ENCODE assay signal across 18 cellular contexts in genomic region chr6:37452522-37452921, GRCh38. TPM values are rescaled to one million over a fixed set of nuclear protein-coding genes. Genes with fewer than 3 reads are reported as not detected.
DNase-seq lines count a peak whose midpoint lies in the region; ATAC-seq and TF ChIP-seq lines count a peak whose summit lies in the region.
"Had no signal": no experiment of that assay in that cellular context is flagged by ENCODE, and none has a peak within 500 bp of the region (broad histone marks: within the 10 kb centered on the region; RNA-seq: fewer than 3 reads in every experiment).

No MANE protein-coding gene starts in this region.

- intact Hi-C loops in vagina (cut with DNase I), result no loop called here

- no peak for DNase-seq in activated CD8-positive, alpha-beta memory T cell treated with anti-CD3 and anti-CD28 coated beads, Interleukin-2, amount 10 ng/mL, durations not matched to agents 7 days and 5 days
- no peak for DNase-seq in activated CD8-positive, alpha-beta memory T cell treated with anti-CD3 and anti-CD28 coated beads, Interleukin-2, amount 50 U/mL, for 4 hours
- DNase-seq in NCI-H524 treated with DMSO at 0.1 percent for 48 hours (lab: John Stamatoyannopoulos, UW), result peak; percentile 22
- no peak for DNase-seq in left lobe of liver (ENCODE audit: low spot score)
- DNase-seq in vagina (ENCODE audit: extremely low spot score in 2 of 2), result no peak
- DNase-seq: AML-193; DMS53; IMR-90; Kasumi-1; NCI-H1105 treated with DMSO at 0.1 percent for 48 hours; NCI-H1930; NCI-H510A treated with DMSO at 0.1 percent for 48 hours; NK-92 treated with Interleukin-12 subunit alpha and Interleukin-12 subunit beta, amount 100 ng/mL, for 24 hours; OCI-M1; RPMI8226 had no signal

- H3K9me3 ChIP-seq in vagina, result no peaks in the 10 kb centered on the region
- H3K9me3 ChIP-seq: HAP-1 had no signal

- H3K36me3 ChIP-seq in vagina, result peaks cover 0 to 69% of the 10 kb centered on the region in 2 donors

- peak overlapping the region; percentile 16 for H3K27ac Mint-ChIP-seq in activated CD8-positive, alpha-beta memory T cell treated with anti-CD3 and anti-CD28 coated beads, Interleukin-2, amount 10 ng/mL, durations not matched to agents 7 days and 5 days
- peak overlapping the region; percentile 8 for H3K27ac Mint-ChIP-seq in stimulated activated memory B cell treated with anti-CD40 and anti-IgM and Interleukin-4, amounts not matched to agents 10 μg/mL and 1 μg/mL and 100 μg/mL, for 72 hours

- no peaks in the 10 kb centered on the region for H3K9me3 Mint-ChIP-seq in activated CD8-positive, alpha-beta memory T cell treated with anti-CD3 and anti-CD28 coated beads, Interleukin-2, amount 10 ng/mL, durations not matched to agents 7 days and 5 days (ENCODE audit: low read depth)
- H3K9me3 Mint-ChIP-seq in stimulated activated memory B cell treated with anti-CD40 and anti-IgM and Interleukin-4, amounts not matched to agents 10 μg/mL and 1 μg/mL and 100 μg/mL, for 72 hours, result no peaks in the 10 kb centered on the region

- peaks cover 75% of the 10 kb centered on the region for H3K36me3 Mint-ChIP-seq in activated CD8-positive, alpha-beta memory T cell treated with anti-CD3 and anti-CD28 coated beads, Interleukin-2, amount 10 ng/mL, durations not matched to agents 7 days and 5 days
- H3K36me3 Mint-ChIP-seq in stimulated activated memory B cell treated with anti-CD40 and anti-IgM and Interleukin-4, amounts not matched to agents 10 μg/mL and 1 μg/mL and 100 μg/mL, for 72 hours, result peaks cover 69% of the 10 kb centered on the region

- no peak for TF ChIP-seq POLR2A in vagina (IDR thresholded peaks at IDR 0.05)

- CTCF ChIA-PET in activated CD8-positive, alpha-beta memory T cell treated with anti-CD3 and anti-CD28 coated beads, Interleukin-2, amount 10 ng/mL, durations not matched to agents 7 days and 5 days (lab: Charles Lee), result interaction anchor here (0.9 to 1.2 kb wide), 2 partner anchors 14 to 38 kb away, joined by 3 read pairs; no protein-coding TSS in a partner anchor

- no peak for TF ChIP-seq CTCF in vagina (IDR thresholded peaks at IDR 0.05)

- H3K27me3 Mint-ChIP-seq in activated CD8-positive, alpha-beta memory T cell treated with anti-CD3 and anti-CD28 coated beads, Interleukin-2, amount 10 ng/mL, durations not matched to agents 7 days and 5 days, result no peaks in the 10 kb centered on the region
- no peaks in the 10 kb centered on the region for H3K27me3 Mint-ChIP-seq in stimulated activated memory B cell treated with anti-CD40 and anti-IgM and Interleukin-4, amounts not matched to agents 10 μg/mL and 1 μg/mL and 100 μg/mL, for 72 hours

- no peak overlapping the region for H3K4me3 ChIP-seq in vagina
- H3K4me3 ChIP-seq: HAP-1 had no signal

- no peak overlapping the region for H3K27ac ChIP-seq in vagina

- H3K4me1 Mint-ChIP-seq in activated CD8-positive, alpha-beta memory T cell treated with anti-CD3 and anti-CD28 coated beads, Interleukin-2, amount 10 ng/mL, durations not matched to agents 7 days and 5 days, result peaks cover 13% of the 10 kb centered on the region
- peaks cover 7% of the 10 kb centered on the region for H3K4me1 Mint-ChIP-seq in stimulated activated memory B cell treated with anti-CD40 and anti-IgM and Interleukin-4, amounts not matched to agents 10 μg/mL and 1 μg/mL and 100 μg/mL, for 72 hours

- ATAC-seq in activated CD8-positive, alpha-beta memory T cell treated with anti-CD3 and anti-CD28 coated beads, Interleukin-2, amount 10 ng/mL, durations not matched to agents 7 days and 5 days, result no peak
- ATAC-seq in left lobe of liver (peak; percentile 96), HG02798 (IDR thresholded peaks at IDR 0.05; ENCODE audit: poor library complexity, unreplicated experiment) (no peak)
- ATAC-seq in stimulated activated memory B cell treated with anti-CD40 and anti-IgM and Interleukin-4, amounts not matched to agents 10 μg/mL and 1 μg/mL and 100 μg/mL, for 72 hours, result no peak

- H3K27me3 ChIP-seq in vagina, result no peaks in the 10 kb centered on the region

- no peak overlapping the region for H3K4me3 Mint-ChIP-seq in activated CD8-positive, alpha-beta memory T cell treated with anti-CD3 and anti-CD28 coated beads, Interleukin-2, amount 10 ng/mL, durations not matched to agents 7 days and 5 days
- no peak overlapping the region for H3K4me3 Mint-ChIP-seq in stimulated activated memory B cell treated with anti-CD40 and anti-IgM and Interleukin-4, amounts not matched to agents 10 μg/mL and 1 μg/mL and 100 μg/mL, for 72 hours

- no peaks in the 10 kb centered on the region for H3K4me1 ChIP-seq in vagina
- H3K4me1 ChIP-seq: HAP-1 had no signal

RNA-seq across cellular contexts. Expression of gene CMTR1, which starts 19.5 kb away (rescaled TPM):
- total RNA-seq in activated CD8-positive, alpha-beta memory T cell treated with anti-CD3 and anti-CD28 coated beads, Interleukin-2, amount 10 ng/mL, durations not matched to agents 7 days and 5 days, result 100 to 1,000 TPM in 1 of 2 experiments, 10 to 100 TPM in 1; 83.9 to 120 TPM
- total RNA-seq in left lobe of liver, result 17.8 TPM
- total RNA-seq in vagina, result 24.3 TPM

RNA-seq across cellular contexts. Expression of gene CCDC167, which starts 47.2 kb away (rescaled TPM):
- 10 to 100 TPM; 73.8 to 83.4 TPM for total RNA-seq in activated CD8-positive, alpha-beta memory T cell treated with anti-CD3 and anti-CD28 coated beads, Interleukin-2, amount 10 ng/mL, durations not matched to agents 7 days and 5 days
- 25.1 TPM for total RNA-seq in left lobe of liver
- 34.6 TPM for total RNA-seq in vagina
